Comparison of ENCODE assay signal across 9 cellular contexts in genomic region chrX:72123471-72124185, GRCh38. TPM values are rescaled to one million over a fixed set of nuclear protein-coding genes. Genes with fewer than 3 reads are reported as not detected.
DNase-seq lines count a peak whose midpoint lies in the region; ATAC-seq and TF ChIP-seq lines count a peak whose summit lies in the region.
"Had no signal": no experiment of that assay in that cellular context is flagged by ENCODE, and none has a peak within 500 bp of the region (broad histone marks: within the 10 kb centered on the region; RNA-seq: fewer than 3 reads in every experiment).

No MANE protein-coding gene starts in this region.

- H3K4me1 ChIP-seq in esophagus squamous epithelium (peaks cover 11 to 82% (median 28%) of the 10 kb centered on the region in 3 donors), MM.1S (ENCODE audit: low read length) (peaks cover 28% of the 10 kb centered on the region)

- ATAC-seq in GM21526 (IDR thresholded peaks at IDR 0.05; ENCODE audit: low FRiP score, unreplicated experiment) (no peak), HG03039 (IDR thresholded peaks at IDR 0.05; ENCODE audit: unreplicated experiment) (no peak)

- H3K4me3 Mint-ChIP-seq in neural crest cell = peak overlapping the region; percentile 74

- no peak for TF ChIP-seq CTCF in esophagus squamous epithelium (IDR thresholded peaks at IDR 0.05)
- no peak for TF ChIP-seq CTCF in neural crest cell (conservative IDR thresholded peaks at IDR 0.05)
- TF ChIP-seq CTCF in MM.1S (IDR thresholded peaks at IDR 0.05; ENCODE audit: low read length) = no peak

- peaks cover 60% of the 10 kb centered on the region for H3K4me1 Mint-ChIP-seq in neural crest cell

- no peaks in the 10 kb centered on the region for H3K79me2 ChIP-seq in MM.1S (ENCODE audit: low read length)

- 72 to 90% methylated on average over 2 to 3 of the region's 11 CpGs for WGBS in esophagus squamous epithelium, 2 donors

- no peaks in the 10 kb centered on the region for H3K27me3 Mint-ChIP-seq in neural crest cell (ENCODE audit: low read depth)

- H3K9me3 Mint-ChIP-seq in neural crest cell = peaks cover 5% of the 10 kb centered on the region

- TF ChIP-seq POLR2A in esophagus squamous epithelium (IDR thresholded peaks at IDR 0.05) = no peak

- peaks cover 4% of the 10 kb centered on the region for H3K36me3 Mint-ChIP-seq in neural crest cell (ENCODE audit: low read depth)

- no peak overlapping the region for H3K9ac ChIP-seq in MM.1S (ENCODE audit: low read length)

- intact Hi-C loops in esophagus squamous epithelium (cut with DNase I) = loop anchor here (10.0 kb wide), 1 partner anchor 109 kb away; no protein-coding TSS in a partner anchor

- peaks cover 0 to 7% (median 0%) of the 10 kb centered on the region in 4 donors for H3K27me3 ChIP-seq in esophagus squamous epithelium
- H3K27me3 ChIP-seq in MM.1S (replicated peaks; ENCODE audit: insufficient read depth, low read length) = no peaks in the 10 kb centered on the region

- peak overlapping the region; percentile 92 for H3K27ac Mint-ChIP-seq in neural crest cell (ENCODE audit: unreplicated experiment)

- no peaks in the 10 kb centered on the region for H4K20me1 ChIP-seq in MM.1S (ENCODE audit: insufficient read depth, low read length)

- DNase-seq in AG08396 (ENCODE audit: low spot score) = peak; percentile 42
- peak; percentile 44 for DNase-seq in NCI-H82 treated with DMSO at 0.1 percent for 48 hours (lab: John Stamatoyannopoulos, UW; ENCODE audit: unreplicated experiment)
- DNase-seq in esophagus squamous epithelium (lab: John Stamatoyannopoulos, UW) = no peak
- peak; percentile 45 for DNase-seq in neural crest cell (ENCODE audit: low read depth, low spot score)
- no peak for DNase-seq in MM.1S
- no peak for DNase-seq in COR-L47 (lab: John Stamatoyannopoulos, UW)
- DNase-seq: NCI-H748 treated with DMSO at 0.1 percent for 48 hours had no signal

- H3K27ac ChIP-seq in esophagus squamous epithelium = peak overlapping the region in 3 of 4 donors; percentile 46 to 69 (median 63)
- no peak overlapping the region for H3K27ac ChIP-seq in MM.1S (ENCODE audit: low read length)

- H3K4me3 ChIP-seq in esophagus squamous epithelium (no peak overlapping the region), MM.1S (ENCODE audit: low read length) (no peak overlapping the region)

- no peaks in the 10 kb centered on the region for H3K9me2 ChIP-seq in MM.1S (replicated peaks; ENCODE audit: insufficient read depth, low read length)

- H2AFZ ChIP-seq in MM.1S (ENCODE audit: low read length) = no peak overlapping the region

- no peaks in the 10 kb centered on the region for H3F3A ChIP-seq in MM.1S (ENCODE audit: insufficient read depth, low read length)

- no peaks in the 10 kb centered on the region for H3K9me3 ChIP-seq in esophagus squamous epithelium
- H3K9me3 ChIP-seq in MM.1S (replicated peaks; ENCODE audit: insufficient read depth, low read length) = no peaks in the 10 kb centered on the region

- no peak overlapping the region for H3K4me2 ChIP-seq in MM.1S (ENCODE audit: low read depth, low read length)

- H3K36me3 ChIP-seq in esophagus squamous epithelium (no peaks in the 10 kb centered on the region), MM.1S (replicated peaks; ENCODE audit: insufficient read depth, low read length) (no peaks in the 10 kb centered on the region)

RNA-seq across cellular contexts. Expression of gene RTL5, which starts 8.1 kb away (rescaled TPM):
- total RNA-seq in esophagus squamous epithelium (1 to 10 TPM in 1 of 4 donors, under 1 TPM in 3; 0.08 to 3.6 (median 0.49) TPM), neural crest cell (21.7 and 23.0 TPM in 2 replicates)

RNA-seq across cellular contexts. Expression of gene PIN4, which starts 57.9 kb away (rescaled TPM):
- 10 to 100 TPM in 2 of 4 donors, 1 to 10 TPM in 2; 4.7 to 15.1 (median 9.2) TPM for total RNA-seq in esophagus squamous epithelium
- 14.0 and 16.7 TPM in 2 replicates for total RNA-seq in neural crest cell

Comparison
In these comparisons a context has a peak if more than half of its experiments do, and no peak if none do; other contexts are left out.
1. DNase-seq: peak in AG08396 (single experiment), NCI-H82 treated with DMSO at 0.1 percent for 48 hours (single experiment) and neural crest cell (single experiment); none in esophagus squamous epithelium (single experiment), MM.1S (single experiment) and COR-L47 (single experiment).